ENCODE assay signal across 1 cellular context in the genomic region with DNA sequence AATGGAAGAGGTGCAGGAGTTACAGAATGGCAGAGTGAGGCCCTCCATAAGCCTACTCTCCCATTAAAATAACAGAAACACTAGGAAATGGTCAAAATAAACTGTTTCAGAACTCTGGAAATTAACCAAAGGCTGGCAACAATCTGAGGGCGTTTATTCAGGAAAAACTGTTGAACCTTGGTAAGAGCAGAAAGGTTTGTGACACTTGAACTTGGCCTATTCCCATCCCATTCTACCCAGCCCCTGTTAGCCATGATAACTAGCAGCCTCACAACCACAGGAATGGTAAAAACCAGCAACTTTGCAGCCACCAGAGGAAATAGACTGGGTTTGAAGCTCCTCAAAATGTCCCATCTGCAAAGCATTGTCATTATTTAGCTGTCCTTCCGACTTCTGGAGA.
TF ChIP-seq lines count a peak whose summit lies in the region.

No MANE protein-coding gene starts in this region.

TF ChIP-seq in GM23338, 12 proteins besides CTCF, POLR2A, EP300 and RAD21 (continued from another document):
- TF ChIP-seq ZNF462 (CRISPR knock-in tag; IDR thresholded peaks at IDR 0.05) (no peak), STAT1 (IDR thresholded peaks at IDR 0.05; ENCODE audit: unreplicated experiment) (no peak), EZH2phosphoT487 (IDR thresholded peaks at IDR 0.05; ENCODE audit: unreplicated experiment) (no peak), ETS1 (IDR thresholded peaks at IDR 0.05) (no peak), JUNB (IDR thresholded peaks at IDR 0.05; ENCODE audit: unreplicated experiment) (no peak), ZNF114 (CRISPR knock-in tag; IDR thresholded peaks at IDR 0.05) (no peak), ZNF331 (CRISPR knock-in tag; IDR thresholded peaks at IDR 0.05; ENCODE audit: low read depth) (no peak), CREB1 (CRISPR knock-in tag; IDR thresholded peaks at IDR 0.05; ENCODE audit: low read depth) (no peak)
- TF ChIP-seq, protein P1, sequence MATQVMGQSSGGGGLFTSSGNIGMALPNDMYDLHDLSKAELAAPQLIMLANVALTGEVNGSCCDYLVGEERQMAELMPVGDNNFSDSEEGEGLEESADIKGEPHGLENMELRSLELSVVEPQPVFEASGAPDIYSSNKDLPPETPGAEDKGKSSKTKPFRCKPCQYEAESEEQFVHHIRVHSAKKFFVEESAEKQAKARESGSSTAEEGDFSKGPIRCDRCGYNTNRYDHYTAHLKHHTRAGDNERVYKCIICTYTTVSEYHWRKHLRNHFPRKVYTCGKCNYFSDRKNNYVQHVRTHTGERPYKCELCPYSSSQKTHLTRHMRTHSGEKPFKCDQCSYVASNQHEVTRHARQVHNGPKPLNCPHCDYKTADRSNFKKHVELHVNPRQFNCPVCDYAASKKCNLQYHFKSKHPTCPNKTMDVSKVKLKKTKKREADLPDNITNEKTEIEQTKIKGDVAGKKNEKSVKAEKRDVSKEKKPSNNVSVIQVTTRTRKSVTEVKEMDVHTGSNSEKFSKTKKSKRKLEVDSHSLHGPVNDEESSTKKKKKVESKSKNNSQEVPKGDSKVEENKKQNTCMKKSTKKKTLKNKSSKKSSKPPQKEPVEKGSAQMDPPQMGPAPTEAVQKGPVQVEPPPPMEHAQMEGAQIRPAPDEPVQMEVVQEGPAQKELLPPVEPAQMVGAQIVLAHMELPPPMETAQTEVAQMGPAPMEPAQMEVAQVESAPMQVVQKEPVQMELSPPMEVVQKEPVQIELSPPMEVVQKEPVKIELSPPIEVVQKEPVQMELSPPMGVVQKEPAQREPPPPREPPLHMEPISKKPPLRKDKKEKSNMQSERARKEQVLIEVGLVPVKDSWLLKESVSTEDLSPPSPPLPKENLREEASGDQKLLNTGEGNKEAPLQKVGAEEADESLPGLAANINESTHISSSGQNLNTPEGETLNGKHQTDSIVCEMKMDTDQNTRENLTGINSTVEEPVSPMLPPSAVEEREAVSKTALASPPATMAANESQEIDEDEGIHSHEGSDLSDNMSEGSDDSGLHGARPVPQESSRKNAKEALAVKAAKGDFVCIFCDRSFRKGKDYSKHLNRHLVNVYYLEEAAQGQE (IDR thresholded peaks at IDR 0.05; ENCODE audit: unreplicated experiment) = no peak
